19 cellular contexts compared by ENCODE assay signal in genomic region chr21:44018127-44018526, GRCh38. TPM values are rescaled to one million over a fixed set of nuclear protein-coding genes. Genes with fewer than 3 reads are reported as not detected.
DNase-seq lines count a peak whose midpoint lies in the region; ATAC-seq and TF ChIP-seq lines count a peak whose summit lies in the region.
"Had no signal": no experiment of that assay in that cellular context is flagged by ENCODE, and none has a peak within 500 bp of the region (broad histone marks: within the 10 kb centered on the region; RNA-seq: fewer than 3 reads in every experiment).

No MANE protein-coding gene starts in this region.

- no peak overlapping the region for H3K4me3 Mint-ChIP-seq in activated CD8-positive, alpha-beta T cell treated with anti-CD3 and anti-CD28 coated beads for 36 hours
- no peak overlapping the region for H3K4me3 Mint-ChIP-seq in activated CD8-positive, alpha-beta T cell treated with anti-CD3 and anti-CD28 coated beads, Interleukin-2, amount 10 ng/mL, durations not matched to agents 7 days and 5 days
- H3K4me3 Mint-ChIP-seq in CD8-positive, alpha-beta memory T cell, result peak overlapping the region in 6 of 7 donors; percentile 15 to 88 (median 43)
- no peak overlapping the region for H3K4me3 Mint-ChIP-seq in activated T-helper 2 cell treated with anti-CD3 and anti-CD28 coated beads, Interferon-gamma antibody, Interleukin-2, Interleukin-4, amounts not matched to agents 10 μg/mL and 5 μg/mL and 100 μg/mL, durations not matched to agents 14 hours and 24 hours and 36 hours (ENCODE audit: low read depth)
- peak overlapping the region; percentile 74 for H3K4me3 Mint-ChIP-seq in natural killer cell
- H3K4me3 Mint-ChIP-seq: H9 had no signal

- H3K4me3 ChIP-seq in CD8-positive, alpha-beta memory T cell (ENCODE audit: low read length), result no peak overlapping the region
- no peak overlapping the region for H3K4me3 ChIP-seq in stomach
- H3K4me3 ChIP-seq: A549, prostate gland, SJCRH30 had no signal

- no peaks in the 10 kb centered on the region for H3K9me3 ChIP-seq in CD8-positive, alpha-beta memory T cell (ENCODE audit: low read length)
- no peaks in the 10 kb centered on the region for H3K9me3 ChIP-seq in stomach
- H3K9me3 ChIP-seq: A549, BE2C, prostate gland, SJCRH30 had no signal

- intact Hi-C loops in activated CD8-positive, alpha-beta T cell treated with anti-CD3 and anti-CD28 coated beads for 36 hours (cut with micrococcal nuclease), result no loop called here
- intact Hi-C loops in activated T-helper 2 cell treated with anti-CD3 and anti-CD28 coated beads, Interferon-gamma antibody, Interleukin-2, Interleukin-4, amounts not matched to agents 10 μg/mL and 5 μg/mL and 100 μg/mL, durations not matched to agents 14 hours and 24 hours and 36 hours (cut with micrococcal nuclease), result no loop called here
- intact Hi-C loops in natural killer cell (cut with micrococcal nuclease) (loop anchor here (10.0 kb wide), 1 partner anchor 357 kb away; no protein-coding TSS in a partner anchor), stomach (cut with DNase I; ENCODE audit: low total_unique reads) (no loop called here)

- no peak for TF ChIP-seq EP300 in stomach (IDR thresholded peaks at IDR 0.05)

- CTCF ChIA-PET in activated CD8-positive, alpha-beta T cell treated with anti-CD3 and anti-CD28 coated beads for 36 hours (lab: Charles Lee), result interaction anchor here (1.9 kb wide), 1 partner anchor 42 kb away, joined by 7 read pairs; no protein-coding TSS in a partner anchor
- CTCF ChIA-PET in activated CD8-positive, alpha-beta T cell treated with anti-CD3 and anti-CD28 coated beads, Interleukin-2, amount 10 ng/mL, durations not matched to agents 7 days and 5 days (lab: Charles Lee), result interaction anchor here (1.1 kb wide), 1 partner anchor 14 kb away, joined by 4 read pairs; no protein-coding TSS in a partner anchor
- CTCF ChIA-PET in CD8-positive, alpha-beta memory T cell (lab: Charles Lee), result no interaction called here

- ATAC-seq in activated CD8-positive, alpha-beta T cell treated with anti-CD3 and anti-CD28 coated beads for 36 hours, result no peak
- ATAC-seq in activated CD8-positive, alpha-beta T cell treated with anti-CD3 and anti-CD28 coated beads, Interleukin-2, amount 10 ng/mL, durations not matched to agents 7 days and 5 days, result no peak
- ATAC-seq in natural killer cell, result no peak

- no peak for DNase-seq in activated CD8-positive, alpha-beta T cell treated with anti-CD3 and anti-CD28 coated beads for 36 hours
- DNase-seq in activated CD8-positive, alpha-beta T cell treated with anti-CD3 and anti-CD28 coated beads, Interleukin-2, amount 10 ng/mL, durations not matched to agents 7 days and 5 days, result no peak
- DNase-seq in CD8-positive, alpha-beta memory T cell, result no peak
- no peak for DNase-seq in activated T-helper 2 cell treated with anti-CD3 and anti-CD28 coated beads, Interferon-gamma antibody, Interleukin-2, Interleukin-4, amounts not matched to agents 10 μg/mL and 5 μg/mL and 100 μg/mL, durations not matched to agents 14 hours and 24 hours and 36 hours (ENCODE audit: low spot score)
- DNase-seq in natural killer cell (no peak), activated gamma-delta T cell treated with Interleukin-2 at 50 U/mL for 16 hours (no peak), stomach (no peak), DMS 273 treated with DMSO at 0.1 percent for 48 hours (lab: John Stamatoyannopoulos, UW) (no peak)
- DNase-seq: activated CD4-positive, alpha-beta T cell treated with anti-CD3 and anti-CD28 coated beads, Interleukin-2, amount 10 ng/mL, durations not matched to agents 7 days and 5 days; BE2C; Calu3; cerebellar nuclear complex; H9; MV-4-11; NCI-H510A treated with DMSO at 0.1 percent for 48 hours; SJCRH30 had no signal

- TF ChIP-seq POLR2A in stomach (IDR thresholded peaks at IDR 0.05), result no peak

- H3K4me1 ChIP-seq in CD8-positive, alpha-beta memory T cell (ENCODE audit: insufficient read depth, low read length), result peaks cover 84% of the 10 kb centered on the region
- H3K4me1 ChIP-seq in stomach, result peaks cover 29 to 94% (median 70%) of the 10 kb centered on the region in 4 donors
- H3K4me1 ChIP-seq: prostate gland had no signal

- peaks cover 16% of the 10 kb centered on the region for H3K36me3 Mint-ChIP-seq in activated CD8-positive, alpha-beta T cell treated with anti-CD3 and anti-CD28 coated beads for 36 hours (ENCODE audit: low read depth)
- H3K36me3 Mint-ChIP-seq in activated CD8-positive, alpha-beta T cell treated with anti-CD3 and anti-CD28 coated beads, Interleukin-2, amount 10 ng/mL, durations not matched to agents 7 days and 5 days (ENCODE audit: low read depth), result peaks cover 29% of the 10 kb centered on the region
- H3K36me3 Mint-ChIP-seq in CD8-positive, alpha-beta memory T cell, result peaks cover 0 to 23% (median 2%) of the 10 kb centered on the region in 3 donors
- H3K36me3 Mint-ChIP-seq in activated T-helper 2 cell treated with anti-CD3 and anti-CD28 coated beads, Interferon-gamma antibody, Interleukin-2, Interleukin-4, amounts not matched to agents 10 μg/mL and 5 μg/mL and 100 μg/mL, durations not matched to agents 14 hours and 24 hours and 36 hours (ENCODE audit: low read depth), result peaks cover 28% of the 10 kb centered on the region
- H3K36me3 Mint-ChIP-seq in natural killer cell, result no peaks in the 10 kb centered on the region

- TF ChIP-seq CTCF in activated CD8-positive, alpha-beta T cell treated with anti-CD3 and anti-CD28 coated beads for 36 hours (IDR thresholded peaks at IDR 0.05), result no peak
- TF ChIP-seq CTCF in natural killer cell (IDR thresholded peaks at IDR 0.05) (no peak), stomach (IDR thresholded peaks at IDR 0.05) (no peak)

- no peaks in the 10 kb centered on the region for H3K9me3 Mint-ChIP-seq in activated CD8-positive, alpha-beta T cell treated with anti-CD3 and anti-CD28 coated beads for 36 hours
- no peaks in the 10 kb centered on the region for H3K9me3 Mint-ChIP-seq in activated CD8-positive, alpha-beta T cell treated with anti-CD3 and anti-CD28 coated beads, Interleukin-2, amount 10 ng/mL, durations not matched to agents 7 days and 5 days (ENCODE audit: insufficient read depth)
- H3K9me3 Mint-ChIP-seq in CD8-positive, alpha-beta memory T cell, result no peaks in the 10 kb centered on the region
- H3K9me3 Mint-ChIP-seq in activated T-helper 2 cell treated with anti-CD3 and anti-CD28 coated beads, Interferon-gamma antibody, Interleukin-2, Interleukin-4, amounts not matched to agents 10 μg/mL and 5 μg/mL and 100 μg/mL, durations not matched to agents 14 hours and 24 hours and 36 hours, result no peaks in the 10 kb centered on the region
- H3K9me3 Mint-ChIP-seq in natural killer cell, result no peaks in the 10 kb centered on the region
- H3K9me3 Mint-ChIP-seq: activated CD4-positive, alpha-beta T cell treated with anti-CD3 and anti-CD28 coated beads, Interleukin-2, amount 10 ng/mL, durations not matched to agents 7 days and 5 days; H9 had no signal

- peak overlapping the region; percentile 57 for H3K27ac Mint-ChIP-seq in activated CD8-positive, alpha-beta T cell treated with anti-CD3 and anti-CD28 coated beads for 36 hours
- H3K27ac Mint-ChIP-seq in activated CD8-positive, alpha-beta T cell treated with anti-CD3 and anti-CD28 coated beads, Interleukin-2, amount 10 ng/mL, durations not matched to agents 7 days and 5 days, result no peak overlapping the region
- H3K27ac Mint-ChIP-seq in CD8-positive, alpha-beta memory T cell, result peak overlapping the region in 5 of 8 donors; percentile 2 to 87 (median 64)
- peak overlapping the region; percentile 38 for H3K27ac Mint-ChIP-seq in activated T-helper 2 cell treated with anti-CD3 and anti-CD28 coated beads, Interferon-gamma antibody, Interleukin-2, Interleukin-4, amounts not matched to agents 10 μg/mL and 5 μg/mL and 100 μg/mL, durations not matched to agents 14 hours and 24 hours and 36 hours
- peak overlapping the region; percentile 95 for H3K27ac Mint-ChIP-seq in natural killer cell

- H3K27me3 Mint-ChIP-seq in activated CD8-positive, alpha-beta T cell treated with anti-CD3 and anti-CD28 coated beads for 36 hours, result no peaks in the 10 kb centered on the region
- no peaks in the 10 kb centered on the region for H3K27me3 Mint-ChIP-seq in activated CD8-positive, alpha-beta T cell treated with anti-CD3 and anti-CD28 coated beads, Interleukin-2, amount 10 ng/mL, durations not matched to agents 7 days and 5 days (ENCODE audit: low read depth)
- H3K27me3 Mint-ChIP-seq in CD8-positive, alpha-beta memory T cell, result no peaks in the 10 kb centered on the region
- no peaks in the 10 kb centered on the region for H3K27me3 Mint-ChIP-seq in activated T-helper 2 cell treated with anti-CD3 and anti-CD28 coated beads, Interferon-gamma antibody, Interleukin-2, Interleukin-4, amounts not matched to agents 10 μg/mL and 5 μg/mL and 100 μg/mL, durations not matched to agents 14 hours and 24 hours and 36 hours (ENCODE audit: low read depth)
- H3K27me3 Mint-ChIP-seq in natural killer cell (ENCODE audit: low read depth in 2 of 2), result no peaks in the 10 kb centered on the region
- H3K27me3 Mint-ChIP-seq: activated CD4-positive, alpha-beta T cell treated with anti-CD3 and anti-CD28 coated beads, Interleukin-2, amount 10 ng/mL, durations not matched to agents 7 days and 5 days had no signal

- no peaks in the 10 kb centered on the region for H3K36me3 ChIP-seq in CD8-positive, alpha-beta memory T cell (ENCODE audit: insufficient read depth, low read length)
- H3K36me3 ChIP-seq in stomach, result no peaks in the 10 kb centered on the region
- H3K36me3 ChIP-seq: prostate gland had no signal

- H3K4me1 Mint-ChIP-seq in activated CD8-positive, alpha-beta T cell treated with anti-CD3 and anti-CD28 coated beads for 36 hours (ENCODE audit: low read depth), result peaks cover 79% of the 10 kb centered on the region
- H3K4me1 Mint-ChIP-seq in activated CD8-positive, alpha-beta T cell treated with anti-CD3 and anti-CD28 coated beads, Interleukin-2, amount 10 ng/mL, durations not matched to agents 7 days and 5 days (ENCODE audit: low read depth), result peaks cover 79% of the 10 kb centered on the region
- peaks cover 77 to 94% (median 93%) of the 10 kb centered on the region in 3 donors for H3K4me1 Mint-ChIP-seq in CD8-positive, alpha-beta memory T cell
- peaks cover 64% of the 10 kb centered on the region for H3K4me1 Mint-ChIP-seq in activated T-helper 2 cell treated with anti-CD3 and anti-CD28 coated beads, Interferon-gamma antibody, Interleukin-2, Interleukin-4, amounts not matched to agents 10 μg/mL and 5 μg/mL and 100 μg/mL, durations not matched to agents 14 hours and 24 hours and 36 hours (ENCODE audit: low read depth)
- H3K4me1 Mint-ChIP-seq in natural killer cell, result peaks cover 85 to 92% of the 10 kb centered on the region in 2 donors

- POLR2A ChIA-PET in activated CD8-positive, alpha-beta T cell treated with anti-CD3 and anti-CD28 coated beads for 36 hours (lab: Charles Lee), result interaction anchor here (0.6 kb wide), 1 partner anchor 42 kb away, joined by 3 read pairs; no protein-coding TSS in a partner anchor
- POLR2A ChIA-PET in activated CD8-positive, alpha-beta T cell treated with anti-CD3 and anti-CD28 coated beads, Interleukin-2, amount 10 ng/mL, durations not matched to agents 7 days and 5 days (lab: Charles Lee), result interaction anchor here (0.7 kb wide), 1 partner anchor 52 kb away, joined by 4 read pairs; no protein-coding TSS in a partner anchor
- POLR2A ChIA-PET in CD8-positive, alpha-beta memory T cell (lab: Charles Lee), result no interaction called here

- peak overlapping the region; percentile 53 for H3K27ac ChIP-seq in CD8-positive, alpha-beta memory T cell (ENCODE audit: low read depth, low read length)
- no peak overlapping the region for H3K27ac ChIP-seq in stomach
- H3K27ac ChIP-seq: A549, epithelial cell of prostate, prostate gland, SJCRH30 had no signal

- WGBS in stomach, 5 donors, result 88 to 91% (median 90%) methylated on average over 5 of the region's 5 CpGs

- no peaks in the 10 kb centered on the region for H3K27me3 ChIP-seq in CD8-positive, alpha-beta memory T cell (ENCODE audit: insufficient read depth, low read length, poor library complexity, severe bottlenecking)
- no peaks in the 10 kb centered on the region for H3K27me3 ChIP-seq in stomach
- H3K27me3 ChIP-seq: BE2C, SJCRH30 had no signal

RNA-seq across cellular contexts. Expression of gene TRAPPC10, which starts 6.0 kb away (rescaled TPM):
- 10 to 100 TPM; 44.1 to 45.4 TPM for total RNA-seq in activated CD8-positive, alpha-beta T cell treated with anti-CD3 and anti-CD28 coated beads for 36 hours
- 10 to 100 TPM; 72.2 to 82.7 TPM for total RNA-seq in activated CD8-positive, alpha-beta T cell treated with anti-CD3 and anti-CD28 coated beads, Interleukin-2, amount 10 ng/mL, durations not matched to agents 7 days and 5 days
- 10 to 100 TPM; 50.0 to 54.7 TPM for total RNA-seq in CD8-positive, alpha-beta memory T cell
- 45.1 TPM for polyA plus RNA-seq in CD8-positive, alpha-beta memory T cell
- 67.3 and 69.9 TPM in 2 replicates for total RNA-seq in activated T-helper 2 cell treated with anti-CD3 and anti-CD28 coated beads, Interferon-gamma antibody, Interleukin-2, Interleukin-4, amounts not matched to agents 10 μg/mL and 5 μg/mL and 100 μg/mL, durations not matched to agents 14 hours and 24 hours and 36 hours
- total RNA-seq in natural killer cell (100 to 1,000 TPM; 187 to 232 (median 213) TPM), stomach (10 to 100 TPM; 14.6 to 88.1 (median 46.9) TPM)
- 1 to 10 TPM; 3.7 to 7.3 (median 6.0) TPM for polyA plus RNA-seq in stomach

Comparison
In these comparisons a context has a peak if more than half of its experiments do, and no peak if none do; other contexts are left out.
1. H3K4me3 Mint-ChIP-seq: peak in CD8-positive, alpha-beta memory T cell (6 of 7) and natural killer cell (single experiment); none in activated CD8-positive, alpha-beta T cell treated with anti-CD3 and anti-CD28 coated beads for 36 hours (single experiment), activated CD8-positive, alpha-beta T cell treated with anti-CD3 and anti-CD28 coated beads, Interleukin-2, amount 10 ng/mL, durations not matched to agents 7 days and 5 days (single experiment) and activated T-helper 2 cell treated with anti-CD3 and anti-CD28 coated beads, Interferon-gamma antibody, Interleukin-2, Interleukin-4, amounts not matched to agents 10 μg/mL and 5 μg/mL and 100 μg/mL, durations not matched to agents 14 hours and 24 hours and 36 hours (single experiment).